In the genomic region with DNA sequence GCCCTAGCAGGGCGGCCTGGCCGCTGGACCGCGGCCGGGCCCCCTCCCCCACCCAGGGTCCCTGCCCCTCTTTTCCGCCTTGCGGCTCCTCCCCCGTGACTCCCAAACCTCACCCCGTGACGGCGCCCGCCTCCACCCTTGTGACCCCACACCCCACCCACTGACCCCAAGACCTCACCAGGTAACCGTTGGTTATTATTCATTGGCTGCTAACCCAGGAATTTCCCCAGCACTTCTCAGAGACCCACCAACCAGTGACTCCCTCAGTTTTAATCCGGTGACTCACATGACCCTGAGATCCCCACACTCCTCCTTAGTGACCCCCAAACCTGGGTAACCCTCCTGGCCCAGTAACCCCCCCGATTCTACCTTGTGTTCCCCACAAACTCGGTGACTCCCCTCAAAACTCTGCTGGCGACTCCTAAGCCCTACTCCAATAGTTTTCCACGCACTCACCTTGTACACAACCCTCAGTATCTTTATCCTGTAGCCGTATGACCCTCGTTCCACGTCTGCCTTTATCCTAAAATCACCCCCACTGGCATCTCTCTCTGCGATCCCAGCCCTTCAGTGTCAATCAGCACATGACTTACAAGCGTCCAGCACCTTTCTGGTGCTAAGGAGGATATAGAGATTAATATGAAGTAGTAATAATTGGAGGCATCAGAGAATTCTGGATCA, we compare ENCODE assay signal across 8 cellular contexts. TPM values are rescaled to one million over a fixed set of nuclear protein-coding genes. Genes with fewer than 3 reads are reported as not detected.
DNase-seq lines count a peak whose midpoint lies in the region; ATAC-seq, FAIRE-seq and TF ChIP-seq lines count a peak whose summit lies in the region.

No MANE protein-coding gene starts in this region.

- H3K4me1 ChIP-seq in BE2C (no peaks in the 10 kb centered on the region), SJCRH30 (no peaks in the 10 kb centered on the region; the same call in 1 of the 2 replicates)

- DNase-seq in BE2C (no peak), GM19239 (ENCODE audit: insufficient read length, low spot score) (peak; percentile 47), SJCRH30 (peak; percentile 64 to 69), cardiac septum (ENCODE audit: low spot score) (peak; percentile 81), posterior cingulate gyrus (peak in 6 of 10 donors; percentile 15 to 78 (median 38)), type B pancreatic cell (ENCODE audit: extremely low spot score, unreplicated experiment) (no peak)
- DNase-seq in activated naive CD4-positive, alpha-beta T cell treated with anti-CD3 and anti-CD28 coated beads, Interleukin-2, amount 10 ng/mL, durations not matched to agents 7 days and 5 days: peak; percentile 81

- peaks cover 47% of the 10 kb centered on the region for H3K4me1 Mint-ChIP-seq in activated naive CD4-positive, alpha-beta T cell treated with anti-CD3 and anti-CD28 coated beads, Interleukin-2, amount 10 ng/mL, durations not matched to agents 7 days and 5 days
- peaks cover 29% of the 10 kb centered on the region for H3K4me1 Mint-ChIP-seq in type B pancreatic cell (ENCODE audit: unreplicated experiment)

- peak overlapping the region; percentile 96 for H3K4me3 Mint-ChIP-seq in activated naive CD4-positive, alpha-beta T cell treated with anti-CD3 and anti-CD28 coated beads, Interleukin-2, amount 10 ng/mL, durations not matched to agents 7 days and 5 days
- peak overlapping the region; percentile 99 for H3K4me3 Mint-ChIP-seq in type B pancreatic cell

- intact Hi-C loops in cardiac septum (cut with DNase I): no loop called here
- intact Hi-C loops in posterior cingulate gyrus (cut with DNase I): loop anchor here (2.0 kb wide), 1 partner anchor 209 kb away; a partner anchor contains a TSS

- no peak for TF ChIP-seq CTCF in BE2C (IDR thresholded peaks at IDR 0.05; ENCODE audit: low read depth, low read length)
- no peak for TF ChIP-seq CTCF in type B pancreatic cell (conservative IDR thresholded peaks at IDR 0.05)

- no peaks in the 10 kb centered on the region for H3K9me3 Mint-ChIP-seq in activated naive CD4-positive, alpha-beta T cell treated with anti-CD3 and anti-CD28 coated beads, Interleukin-2, amount 10 ng/mL, durations not matched to agents 7 days and 5 days
- no peaks in the 10 kb centered on the region for H3K9me3 Mint-ChIP-seq in type B pancreatic cell

- H3K4me3 ChIP-seq in BE2C (ENCODE audit: low read depth, low read length) (peak overlapping the region; percentile 95), SJCRH30 (peak overlapping the region; percentile 73)

- ATAC-seq in HG03520 (IDR thresholded peaks at IDR 0.05; ENCODE audit: unreplicated experiment): peak; percentile 29

- peak overlapping the region; percentile 81 for H3K27ac ChIP-seq in SJCRH30

- H3K27me3 ChIP-seq in BE2C (no peaks in the 10 kb centered on the region), SJCRH30 (no peaks in the 10 kb centered on the region)

- no peaks in the 10 kb centered on the region for H3K27me3 Mint-ChIP-seq in activated naive CD4-positive, alpha-beta T cell treated with anti-CD3 and anti-CD28 coated beads, Interleukin-2, amount 10 ng/mL, durations not matched to agents 7 days and 5 days
- no peaks in the 10 kb centered on the region for H3K27me3 Mint-ChIP-seq in type B pancreatic cell

- FAIRE-seq in GM19239 (lab: Jason Lieb, UNC): peak; percentile 68

- peak overlapping the region; percentile 88 for H3K27ac Mint-ChIP-seq in activated naive CD4-positive, alpha-beta T cell treated with anti-CD3 and anti-CD28 coated beads, Interleukin-2, amount 10 ng/mL, durations not matched to agents 7 days and 5 days
- peak overlapping the region; percentile 90 for H3K27ac Mint-ChIP-seq in type B pancreatic cell

- peaks cover 5% of the 10 kb centered on the region for H3K36me3 Mint-ChIP-seq in activated naive CD4-positive, alpha-beta T cell treated with anti-CD3 and anti-CD28 coated beads, Interleukin-2, amount 10 ng/mL, durations not matched to agents 7 days and 5 days
- H3K36me3 Mint-ChIP-seq in type B pancreatic cell: no peaks in the 10 kb centered on the region

- CTCF ChIA-PET in activated naive CD4-positive, alpha-beta T cell treated with anti-CD3 and anti-CD28 coated beads, Interleukin-2, amount 10 ng/mL, durations not matched to agents 7 days and 5 days (lab: Charles Lee): no interaction called here

- H3K36me3 ChIP-seq in BE2C (no peaks in the 10 kb centered on the region), SJCRH30 (no peaks in the 10 kb centered on the region)

- no peaks in the 10 kb centered on the region for H3K9me3 ChIP-seq in BE2C
- H3K9me3 ChIP-seq in SJCRH30 (replicated peaks): no peaks in the 10 kb centered on the region

RNA-seq across cellular contexts. Expression of a gene that starts 0.6 kb away (rescaled TPM):
- polyA plus RNA-seq in BE2C (2012; ENCODE audit: insufficient read depth, insufficient read length, low read depth): 34.1 TPM
- total RNA-seq in SJCRH30 (2014; rRNA removed; shearing (Covaris generic)): 8.2 and 8.3 TPM in 2 replicates
- total RNA-seq in cardiac septum (39.9 TPM), type B pancreatic cell (ENCODE audit: low replicate concordance) (25.3 and 37.3 TPM in 2 replicates)

RNA-seq across cellular contexts. Expression of a gene that starts 37.5 kb away (rescaled TPM):
- 2.5 TPM for polyA plus RNA-seq in BE2C (2012; ENCODE audit: insufficient read depth, insufficient read length, low read depth)
- total RNA-seq in SJCRH30 (2014; rRNA removed; shearing (Covaris generic)): 0.20 and 1.9 TPM in 2 replicates
- 1.7 TPM for total RNA-seq in cardiac septum
- total RNA-seq in type B pancreatic cell (ENCODE audit: low replicate concordance): 6.2 and 12.1 TPM in 2 replicates

RNA-seq across cellular contexts. Expression of a gene that starts 46.3 kb away (rescaled TPM):
- 0.12 TPM for polyA plus RNA-seq in BE2C (2012; ENCODE audit: insufficient read depth, insufficient read length, low read depth)
- 0.28 and 0.36 TPM in 2 replicates for total RNA-seq in SJCRH30 (2014; rRNA removed; shearing (Covaris generic))
- total RNA-seq in cardiac septum: 5.2 TPM
- total RNA-seq in type B pancreatic cell (ENCODE audit: low replicate concordance): 14.7 and 14.9 TPM in 2 replicates

Comparison
In these comparisons a context has a peak if more than half of its experiments do, and no peak if none do; other contexts are left out.
1. DNase-seq: peak in GM19239 (single experiment), SJCRH30 (2 of 2), activated naive CD4-positive, alpha-beta T cell treated with anti-CD3 and anti-CD28 coated beads, Interleukin-2, amount 10 ng/mL, durations not matched to agents 7 days and 5 days (single experiment), cardiac septum (single experiment) and posterior cingulate gyrus (6 of 10); none in BE2C (single experiment) and type B pancreatic cell (single experiment).